Comparison of ENCODE assay signal across 7 cellular contexts in the genomic region with DNA sequence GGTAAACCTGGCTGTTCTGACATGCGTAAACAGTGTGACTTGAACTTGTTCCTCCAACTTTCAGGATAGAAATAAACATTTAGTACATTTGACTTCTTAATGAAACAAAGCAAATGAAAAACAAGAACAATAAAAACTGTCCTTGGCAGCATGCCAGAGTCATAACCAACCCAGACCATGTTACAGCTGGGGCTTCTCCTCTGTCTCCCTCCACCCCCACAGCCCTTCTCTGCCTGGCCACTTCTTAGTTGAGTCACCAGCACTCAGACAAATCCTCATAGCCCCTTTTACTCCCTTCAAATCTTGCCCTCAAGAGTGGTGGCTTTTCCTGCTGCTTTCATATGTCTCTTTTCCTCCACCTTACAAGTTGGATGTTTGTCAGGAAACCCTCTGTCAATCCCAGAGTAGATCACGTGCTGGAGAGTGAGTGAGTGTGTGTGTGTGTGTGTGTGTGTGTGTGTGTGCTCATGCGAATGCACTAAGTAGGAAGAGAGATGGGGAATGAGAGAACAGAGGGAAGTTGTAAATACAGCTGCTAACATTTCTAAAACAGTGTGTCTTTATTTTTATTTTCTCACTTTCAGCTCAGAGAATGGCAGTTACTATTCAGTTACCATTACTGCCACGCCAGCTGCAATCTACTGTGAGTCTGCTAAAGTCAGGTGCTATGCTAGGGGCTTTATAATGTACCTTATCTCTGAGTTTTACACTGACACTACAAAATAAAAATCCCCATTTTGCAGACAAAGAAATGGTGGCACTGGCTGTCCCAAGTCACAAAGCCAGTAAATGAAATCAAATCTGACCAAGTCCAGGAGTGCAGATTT. TPM values are rescaled to one million over a fixed set of nuclear protein-coding genes. Genes with fewer than 3 reads are reported as not detected.
DNase-seq lines count a peak whose midpoint lies in the region; ATAC-seq and TF ChIP-seq lines count a peak whose summit lies in the region.

No MANE protein-coding gene starts in this region.

- peak; percentile 43 for ATAC-seq in GM21825 (IDR thresholded peaks at IDR 0.05; ENCODE audit: unreplicated experiment)

- H3K4me3 ChIP-seq in coronary artery = peak overlapping the region; percentile 29

- peak overlapping the region; percentile 66 to 79 for H3K27ac ChIP-seq in coronary artery

- TF ChIP-seq CTCF in coronary artery (IDR thresholded peaks at IDR 0.05) = no peak

- DNase-seq in GM04504 (ENCODE audit: low read depth) (peak; percentile 65), M059J (ENCODE audit: low read depth) (peak; percentile 74), SHP77 (lab: John Stamatoyannopoulos, UW) (peak; percentile 91 to 92), coronary artery (ENCODE audit: low spot score) (peak; percentile 81), medulla oblongata (ENCODE audit: extremely low spot score) (peak; percentile 87), superior temporal gyrus (ENCODE audit: extremely low spot score) (peak; percentile 86)

RNA-seq across cellular contexts. Expression of a gene that starts 15.0 kb away (rescaled TPM):
- 97.3 and 105 TPM in 2 replicates for total RNA-seq in M059J (2014; rRNA removed; shearing (Covaris generic))

RNA-seq across cellular contexts. Expression of a gene that starts 50.4 kb away (rescaled TPM):
- total RNA-seq in M059J (2014; rRNA removed; shearing (Covaris generic)) = 55.4 and 59.2 TPM in 2 replicates

RNA-seq across cellular contexts. Expression of a gene that starts 52.9 kb away (rescaled TPM):
- total RNA-seq in M059J (2014; rRNA removed; shearing (Covaris generic)) = not detected in 2 replicates

Comparison
In these comparisons a context has a peak if more than half of its experiments do, and no peak if none do; other contexts are left out.
1. Peak in every context shown above with its lines: DNase-seq, ATAC-seq, H3K4me3 ChIP-seq and H3K27ac ChIP-seq.